ENCODE assay signal across 19 cellular contexts in the genomic region with DNA sequence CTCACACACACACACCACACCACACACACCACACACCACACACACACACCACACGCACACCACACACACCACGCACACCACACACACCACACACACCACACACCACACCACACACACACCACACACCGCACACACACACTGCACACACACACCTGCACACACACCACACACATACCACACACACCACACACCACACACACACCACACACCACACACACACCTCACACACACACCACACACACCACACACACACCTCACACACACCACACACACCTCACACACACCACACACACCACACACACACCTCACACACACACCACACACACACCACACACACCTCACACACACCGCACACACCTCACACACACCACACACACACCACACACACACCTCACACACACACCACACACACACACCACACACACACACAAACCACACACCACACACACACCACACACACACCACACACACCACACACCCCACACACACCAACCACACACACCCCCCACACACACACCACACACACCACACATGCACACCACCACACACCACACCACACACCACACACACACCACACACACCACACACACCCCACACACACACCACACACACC.
"Had no signal": no experiment of that assay in that cellular context is flagged by ENCODE, and none has a peak within 500 bp of the region (broad histone marks: within the 10 kb centered on the region; RNA-seq: fewer than 3 reads in every experiment).

No MANE protein-coding gene starts in this region.

- ATAC-seq: left lung; natural killer cell treated with Interleukin-12 subunit alpha and Interleukin-12 subunit beta and Interleukin-15 and Interleukin-18, amount 100 ng/mL, for 72 hours had no signal

- H3K36me3 ChIP-seq: left lung, spleen, thyroid gland had no signal

- H3K27ac ChIP-seq: left lung, spleen, thyroid gland had no signal

- H3K27ac Mint-ChIP-seq: activated naive CD4-positive, alpha-beta T cell treated with anti-CD3 and anti-CD28 coated beads, Interleukin-2, amount 50 U/mL, for 24 hours; mesothelial cell of epicardium; natural killer cell treated with Interleukin-12 subunit alpha and Interleukin-12 subunit beta and Interleukin-15 and Interleukin-18, amount 100 ng/mL, for 72 hours had no signal

- H3K9me3 ChIP-seq: thyroid gland had no signal

- H3K4me3 ChIP-seq: left lung, spleen, thyroid gland had no signal

- H3K27me3 ChIP-seq: left lung, spleen, thyroid gland had no signal

- H3K36me3 Mint-ChIP-seq: activated naive CD4-positive, alpha-beta T cell treated with anti-CD3 and anti-CD28 coated beads, Interleukin-2, amount 50 U/mL, for 24 hours; mesothelial cell of epicardium had no signal

- H3K9me3 Mint-ChIP-seq: endodermal cell, mesothelial cell of epicardium had no signal

- H3K4me1 ChIP-seq: left lung, spleen, thyroid gland had no signal

- H3K4me1 Mint-ChIP-seq: activated naive CD4-positive, alpha-beta T cell treated with anti-CD3 and anti-CD28 coated beads, Interleukin-2, amount 50 U/mL, for 24 hours; mesothelial cell of epicardium had no signal

- FAIRE-seq: frontal cortex had no signal

- DNase-seq: activated CD4-positive, alpha-beta T cell treated with anti-CD3 and anti-CD28 coated beads for 48 hours; activated CD4-positive, CD25-positive, alpha-beta regulatory T cell; activated CD8-positive, alpha-beta T cell treated with anti-CD3 and anti-CD28 coated beads, Interleukin-2, amount 10 ng/mL, durations not matched to agents 7 days and 5 days; activated gamma-delta T cell; left lung; nucleus accumbens; posterior cingulate gyrus; retina; spleen; stimulated activated CD4-positive, alpha-beta T cell treated with anti-CD3 and anti-CD28 coated beads, Interleukin-4, amount 100 ng/mL, for 4 hours; stimulated activated naive CD4-positive, alpha-beta T cell; T-helper 1 cell; T-helper 9 cell; thyroid gland had no signal

- H3K4me3 Mint-ChIP-seq: activated CD8-positive, alpha-beta T cell treated with anti-CD3 and anti-CD28 coated beads, Interleukin-2, amount 10 ng/mL, durations not matched to agents 7 days and 5 days; activated naive CD4-positive, alpha-beta T cell treated with anti-CD3 and anti-CD28 coated beads, Interleukin-2, amount 50 U/mL, for 24 hours; endodermal cell; mesothelial cell of epicardium; natural killer cell treated with Interleukin-12 subunit alpha and Interleukin-12 subunit beta and Interleukin-15 and Interleukin-18, amount 100 ng/mL, for 72 hours had no signal
